ENCODE assay signal across 27 cellular contexts in the genomic region with DNA sequence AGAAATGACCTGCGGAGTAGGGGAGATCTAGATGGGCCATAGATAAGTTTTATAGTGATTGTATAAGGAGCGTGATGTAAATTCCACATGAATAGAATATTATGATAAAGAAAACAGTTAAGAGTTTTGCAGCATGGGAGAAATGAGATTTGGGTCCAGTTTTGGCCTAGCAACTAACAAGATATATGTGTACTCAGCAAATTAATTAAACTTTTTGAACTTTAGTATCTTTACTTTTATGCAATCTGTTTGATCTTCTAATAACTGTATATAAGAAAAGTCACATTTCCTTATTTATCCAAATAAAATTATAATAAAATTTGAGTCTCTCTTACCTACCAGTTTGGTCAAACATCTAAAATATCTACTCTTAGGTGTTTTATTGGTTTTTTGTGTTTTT.
"Had no signal": no experiment of that assay in that cellular context is flagged by ENCODE, and none has a peak within 500 bp of the region (broad histone marks: within the 10 kb centered on the region; RNA-seq: fewer than 3 reads in every experiment).

No MANE protein-coding gene starts in this region.

- H3K9me3 ChIP-seq: colonic mucosa, esophagus muscularis mucosa, gastrocnemius medialis, gastroesophageal sphincter had no signal

- DNase-seq: colonic mucosa; cortex of kidney; dermis blood vessel endothelial cell; dorsolateral prefrontal cortex; effector CD4-positive, alpha-beta T cell; effector CD8-positive, alpha-beta T cell; effector memory CD4-positive, alpha-beta T cell; effector memory CD8-positive, alpha-beta T cell; endodermal cell; erythroblast; esophagus squamous epithelium; foreskin fibroblast; foreskin keratinocyte; foreskin melanocyte; gastrocnemius medialis; glutamatergic neuron; head of caudate nucleus; heart left ventricle; heart right ventricle had no signal

- H3K27me3 ChIP-seq: colonic mucosa, dorsolateral prefrontal cortex, esophagus muscularis mucosa, esophagus squamous epithelium, foreskin keratinocyte, gastrocnemius medialis, gastroesophageal sphincter, heart left ventricle, heart right ventricle had no signal

- ATAC-seq: effector memory CD8-positive, alpha-beta T cell; esophagus mucosa; foreskin keratinocyte; gastrocnemius medialis; gastroesophageal sphincter; heart left ventricle; heart right ventricle had no signal

- H3K4me1 ChIP-seq: colonic mucosa, esophagus muscularis mucosa, esophagus squamous epithelium, foreskin keratinocyte, gastrocnemius medialis, gastroesophageal sphincter, heart left ventricle, heart right ventricle had no signal

- H3K36me3 ChIP-seq: colonic mucosa, esophagus muscularis mucosa, esophagus squamous epithelium, gastrocnemius medialis, gastroesophageal sphincter, heart left ventricle, heart right ventricle had no signal

- FAIRE-seq: colon, endothelial cell of umbilical vein, frontal cortex had no signal

- H3K27ac ChIP-seq: colonic mucosa, coronary artery, dorsolateral prefrontal cortex, epithelial cell of prostate, esophagus muscularis mucosa, esophagus squamous epithelium, foreskin keratinocyte, gastrocnemius medialis, gastroesophageal sphincter, heart left ventricle, heart right ventricle had no signal

- H3K4me3 ChIP-seq: colonic mucosa, coronary artery, dorsolateral prefrontal cortex, esophagus muscularis mucosa, esophagus squamous epithelium, gastrocnemius medialis, gastroesophageal sphincter, heart left ventricle, heart right ventricle had no signal
